ENCODE assay signal across 1 cellular context in genomic region chr1:23800396-23801337, GRCh38.
TF ChIP-seq lines count a peak whose summit lies in the region.

Gene GALE (minus strand): TSS chr1:23800754. CDS start chr1:23799007, 1,747 bp downstream.

TF ChIP-seq in HepG2, 621 proteins besides CTCF, POLR2A, EP300 and RAD21 (continued from another document and continues in another):
- TF ChIP-seq ZNF512B (CRISPR knock-in tag; IDR thresholded peaks at IDR 0.05; ENCODE audit: borderline replicate concordance) (no peak; the same call in 1 of the 2 replicates), MXD4 (CRISPR knock-in tag; IDR thresholded peaks at IDR 0.05) (no peak; the same call in 1 of the 2 replicates), ZSCAN31 (CRISPR knock-in tag; IDR thresholded peaks at IDR 0.05; ENCODE audit: low read depth) (peak; percentile 28; the same call in 1 of the 2 replicates), GABPB1 (CRISPR knock-in tag; IDR thresholded peaks at IDR 0.05) (peak; percentile 95), CREB1 (IDR thresholded peaks at IDR 0.05) (peak; percentile 84), CREB1 (CRISPR knock-in tag; IDR thresholded peaks at IDR 0.05) (peak; percentile 93), PPARG (CRISPR knock-in tag; conservative IDR thresholded peaks at IDR 0.05) (no peak), NRL (CRISPR knock-in tag; IDR thresholded peaks at IDR 0.05; ENCODE audit: borderline replicate concordance) (peak; percentile 67; the same call in 1 of the 2 replicates), PLRG1 (conservative IDR thresholded peaks at IDR 0.05) (no peak), PHF8 (CRISPR knock-in tag; IDR thresholded peaks at IDR 0.05) (peak; percentile 59; the same call in 1 of the 2 replicates), ZNF33B (CRISPR knock-in tag; IDR thresholded peaks at IDR 0.05) (no peak), ERF (CRISPR knock-in tag; IDR thresholded peaks at IDR 0.05) (peak; percentile 64; the same call in 1 of the 2 replicates), RBFOX2 (IDR thresholded peaks at IDR 0.05; ENCODE audit: low read depth, low read length) (peak; percentile 91), ZNF83 (CRISPR knock-in tag; IDR thresholded peaks at IDR 0.05; ENCODE audit: borderline replicate concordance) (no peak), HOXA9 (CRISPR knock-in tag; IDR thresholded peaks at IDR 0.05; ENCODE audit: borderline replicate concordance) (0 out of 2 replicates have a peak, but pooled peaks have one; percentile 44), SYNCRIP (IDR thresholded peaks at IDR 0.05; ENCODE audit: insufficient read depth, low read depth, low read length) (no peak), CREB3 (CRISPR knock-in tag; IDR thresholded peaks at IDR 0.05) (no peak), ZNF569 (CRISPR knock-in tag; IDR thresholded peaks at IDR 0.05; ENCODE audit: borderline replicate concordance) (no peak; the same call in 1 of the 2 replicates), XRCC5 (optimal IDR thresholded peaks at IDR 0.05; ENCODE audit: low read length) (no peak), ZNF263 (CRISPR knock-in tag; IDR thresholded peaks at IDR 0.05) (no peak), TBL1XR1 (IDR thresholded peaks at IDR 0.05; ENCODE audit: borderline replicate concordance, low read length, partially characterized antibody) (no peak), FOXA3 (CRISPR knock-in tag; IDR thresholded peaks at IDR 0.05) (peak; percentile 48; the same call in 1 of the 2 replicates), MED1 (CRISPR knock-in tag; IDR thresholded peaks at IDR 0.05) (peak; percentile 67), ZNF274 (CRISPR knock-in tag; IDR thresholded peaks at IDR 0.05) (peak; percentile 74), ZBTB20 (CRISPR knock-in tag; IDR thresholded peaks at IDR 0.05; ENCODE audit: borderline replicate concordance, low read depth) (0 out of 2 replicates have a peak, but pooled peaks have one; percentile 65), NPAS2 (CRISPR knock-in tag; IDR thresholded peaks at IDR 0.05; ENCODE audit: borderline replicate concordance) (no peak), MXI1 (IDR thresholded peaks at IDR 0.05; ENCODE audit: borderline replicate concordance, low read depth, low read length) (peak; percentile 87; the same call in 1 of the 3 replicates), DMAP1 (CRISPR knock-in tag; IDR thresholded peaks at IDR 0.05) (no peak; the same call in 1 of the 2 replicates), TCF7 (IDR thresholded peaks at IDR 0.05; ENCODE audit: low read depth) (no peak), GFI1 (CRISPR knock-in tag; IDR thresholded peaks at IDR 0.05; ENCODE audit: borderline replicate concordance) (peak; percentile 50; the same call in 1 of the 2 replicates), ZNF563 (CRISPR knock-in tag; IDR thresholded peaks at IDR 0.05) (peak; percentile 49; the same call in 1 of the 2 replicates), ZNF616 (CRISPR knock-in tag; IDR thresholded peaks at IDR 0.05; ENCODE audit: low read depth) (no peak), ZNF709 (CRISPR knock-in tag; IDR thresholded peaks at IDR 0.05) (no peak), HOXA5 (CRISPR knock-in tag; IDR thresholded peaks at IDR 0.05) (0 out of 2 replicates have a peak, but pooled peaks have one; percentile 33), SIX1 (CRISPR knock-in tag; IDR thresholded peaks at IDR 0.05; ENCODE audit: borderline replicate concordance) (no peak), ZKSCAN5 (CRISPR knock-in tag; IDR thresholded peaks at IDR 0.05) (no peak; the same call in 1 of the 2 replicates), ZNF251 (CRISPR knock-in tag; IDR thresholded peaks at IDR 0.05) (no peak), NFKB2 (CRISPR knock-in tag; IDR thresholded peaks at IDR 0.05; ENCODE audit: borderline replicate concordance) (no peak), ZXDC (CRISPR knock-in tag; IDR thresholded peaks at IDR 0.05) (peak; percentile 36; the same call in 1 of the 2 replicates)
- TF ChIP-seq, protein P1, sequence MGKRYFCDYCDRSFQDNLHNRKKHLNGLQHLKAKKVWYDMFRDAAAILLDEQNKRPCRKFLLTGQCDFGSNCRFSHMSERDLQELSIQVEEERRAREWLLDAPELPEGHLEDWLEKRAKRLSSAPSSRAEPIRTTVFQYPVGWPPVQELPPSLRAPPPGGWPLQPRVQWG (CRISPR knock-in tag; IDR thresholded peaks at IDR 0.05; ENCODE audit: borderline replicate concordance, low read depth) = no peak
- TF ChIP-seq, protein P2, sequence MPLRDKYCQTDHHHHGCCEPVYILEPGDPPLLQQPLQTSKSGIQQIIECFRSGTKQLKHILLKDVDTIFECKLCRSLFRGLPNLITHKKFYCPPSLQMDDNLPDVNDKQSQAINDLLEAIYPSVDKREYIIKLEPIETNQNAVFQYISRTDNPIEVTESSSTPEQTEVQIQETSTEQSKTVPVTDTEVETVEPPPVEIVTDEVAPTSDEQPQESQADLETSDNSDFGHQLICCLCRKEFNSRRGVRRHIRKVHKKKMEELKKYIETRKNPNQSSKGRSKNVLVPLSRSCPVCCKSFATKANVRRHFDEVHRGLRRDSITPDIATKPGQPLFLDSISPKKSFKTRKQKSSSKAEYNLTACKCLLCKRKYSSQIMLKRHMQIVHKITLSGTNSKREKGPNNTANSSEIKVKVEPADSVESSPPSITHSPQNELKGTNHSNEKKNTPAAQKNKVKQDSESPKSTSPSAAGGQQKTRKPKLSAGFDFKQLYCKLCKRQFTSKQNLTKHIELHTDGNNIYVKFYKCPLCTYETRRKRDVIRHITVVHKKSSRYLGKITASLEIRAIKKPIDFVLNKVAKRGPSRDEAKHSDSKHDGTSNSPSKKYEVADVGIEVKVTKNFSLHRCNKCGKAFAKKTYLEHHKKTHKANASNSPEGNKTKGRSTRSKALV (CRISPR knock-in tag; IDR thresholded peaks at IDR 0.05) = peak; percentile 49; the same call in 1 of the 2 replicates
- TF ChIP-seq, protein P3, sequence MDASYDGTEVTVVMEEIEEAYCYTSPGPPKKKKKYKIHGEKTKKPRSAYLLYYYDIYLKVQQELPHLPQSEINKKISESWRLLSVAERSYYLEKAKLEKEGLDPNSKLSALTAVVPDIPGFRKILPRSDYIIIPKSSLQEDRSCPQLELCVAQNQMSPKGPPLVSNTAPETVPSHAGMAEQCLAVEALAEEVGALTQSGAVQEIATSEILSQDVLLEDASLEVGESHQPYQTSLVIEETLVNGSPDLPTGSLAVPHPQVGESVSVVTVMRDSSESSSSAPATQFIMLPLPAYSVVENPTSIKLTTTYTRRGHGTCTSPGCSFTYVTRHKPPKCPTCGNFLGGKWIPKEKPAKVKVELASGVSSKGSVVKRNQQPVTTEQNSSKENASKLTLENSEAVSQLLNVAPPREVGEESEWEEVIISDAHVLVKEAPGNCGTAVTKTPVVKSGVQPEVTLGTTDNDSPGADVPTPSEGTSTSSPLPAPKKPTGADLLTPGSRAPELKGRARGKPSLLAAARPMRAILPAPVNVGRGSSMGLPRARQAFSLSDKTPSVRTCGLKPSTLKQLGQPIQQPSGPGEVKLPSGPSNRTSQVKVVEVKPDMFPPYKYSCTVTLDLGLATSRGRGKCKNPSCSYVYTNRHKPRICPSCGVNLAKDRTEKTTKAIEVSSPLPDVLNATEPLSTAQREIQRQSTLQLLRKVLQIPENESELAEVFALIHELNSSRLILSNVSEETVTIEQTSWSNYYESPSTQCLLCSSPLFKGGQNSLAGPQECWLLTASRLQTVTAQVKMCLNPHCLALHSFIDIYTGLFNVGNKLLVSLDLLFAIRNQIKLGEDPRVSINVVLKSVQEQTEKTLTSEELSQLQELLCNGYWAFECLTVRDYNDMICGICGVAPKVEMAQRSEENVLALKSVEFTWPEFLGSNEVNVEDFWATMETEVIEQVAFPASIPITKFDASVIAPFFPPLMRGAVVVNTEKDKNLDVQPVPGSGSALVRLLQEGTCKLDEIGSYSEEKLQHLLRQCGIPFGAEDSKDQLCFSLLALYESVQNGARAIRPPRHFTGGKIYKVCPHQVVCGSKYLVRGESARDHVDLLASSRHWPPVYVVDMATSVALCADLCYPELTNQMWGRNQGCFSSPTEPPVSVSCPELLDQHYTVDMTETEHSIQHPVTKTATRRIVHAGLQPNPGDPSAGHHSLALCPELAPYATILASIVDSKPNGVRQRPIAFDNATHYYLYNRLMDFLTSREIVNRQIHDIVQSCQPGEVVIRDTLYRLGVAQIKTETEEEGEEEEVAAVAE (CRISPR knock-in tag; IDR thresholded peaks at IDR 0.05; ENCODE audit: borderline replicate concordance) = peak; percentile 30; the same call in 1 of the 2 replicates
- TF ChIP-seq, protein P4, sequence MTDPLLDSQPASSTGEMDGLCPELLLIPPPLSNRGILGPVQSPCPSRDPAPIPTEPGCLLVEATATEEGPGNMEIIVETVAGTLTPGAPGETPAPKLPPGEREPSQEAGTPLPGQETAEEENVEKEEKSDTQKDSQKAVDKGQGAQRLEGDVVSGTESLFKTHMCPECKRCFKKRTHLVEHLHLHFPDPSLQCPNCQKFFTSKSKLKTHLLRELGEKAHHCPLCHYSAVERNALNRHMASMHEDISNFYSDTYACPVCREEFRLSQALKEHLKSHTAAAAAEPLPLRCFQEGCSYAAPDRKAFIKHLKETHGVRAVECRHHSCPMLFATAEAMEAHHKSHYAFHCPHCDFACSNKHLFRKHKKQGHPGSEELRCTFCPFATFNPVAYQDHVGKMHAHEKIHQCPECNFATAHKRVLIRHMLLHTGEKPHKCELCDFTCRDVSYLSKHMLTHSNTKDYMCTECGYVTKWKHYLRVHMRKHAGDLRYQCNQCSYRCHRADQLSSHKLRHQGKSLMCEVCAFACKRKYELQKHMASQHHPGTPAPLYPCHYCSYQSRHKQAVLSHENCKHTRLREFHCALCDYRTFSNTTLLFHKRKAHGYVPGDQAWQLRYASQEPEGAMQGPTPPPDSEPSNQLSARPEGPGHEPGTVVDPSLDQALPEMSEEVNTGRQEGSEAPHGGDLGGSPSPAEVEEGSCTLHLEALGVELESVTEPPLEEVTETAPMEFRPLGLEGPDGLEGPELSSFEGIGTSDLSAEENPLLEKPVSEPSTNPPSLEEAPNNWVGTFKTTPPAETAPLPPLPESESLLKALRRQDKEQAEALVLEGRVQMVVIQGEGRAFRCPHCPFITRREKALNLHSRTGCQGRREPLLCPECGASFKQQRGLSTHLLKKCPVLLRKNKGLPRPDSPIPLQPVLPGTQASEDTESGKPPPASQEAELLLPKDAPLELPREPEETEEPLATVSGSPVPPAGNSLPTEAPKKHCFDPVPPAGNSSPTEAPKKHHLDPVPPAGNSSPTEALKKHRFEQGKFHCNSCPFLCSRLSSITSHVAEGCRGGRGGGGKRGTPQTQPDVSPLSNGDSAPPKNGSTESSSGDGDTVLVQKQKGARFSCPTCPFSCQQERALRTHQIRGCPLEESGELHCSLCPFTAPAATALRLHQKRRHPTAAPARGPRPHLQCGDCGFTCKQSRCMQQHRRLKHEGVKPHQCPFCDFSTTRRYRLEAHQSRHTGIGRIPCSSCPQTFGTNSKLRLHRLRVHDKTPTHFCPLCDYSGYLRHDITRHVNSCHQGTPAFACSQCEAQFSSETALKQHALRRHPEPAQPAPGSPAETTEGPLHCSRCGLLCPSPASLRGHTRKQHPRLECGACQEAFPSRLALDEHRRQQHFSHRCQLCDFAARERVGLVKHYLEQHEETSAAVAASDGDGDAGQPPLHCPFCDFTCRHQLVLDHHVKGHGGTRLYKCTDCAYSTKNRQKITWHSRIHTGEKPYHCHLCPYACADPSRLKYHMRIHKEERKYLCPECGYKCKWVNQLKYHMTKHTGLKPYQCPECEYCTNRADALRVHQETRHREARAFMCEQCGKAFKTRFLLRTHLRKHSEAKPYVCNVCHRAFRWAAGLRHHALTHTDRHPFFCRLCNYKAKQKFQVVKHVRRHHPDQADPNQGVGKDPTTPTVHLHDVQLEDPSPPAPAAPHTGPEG (CRISPR knock-in tag; IDR thresholded peaks at IDR 0.05) = peak; percentile 19; the same call in 1 of the 2 replicates
